Comparison of ENCODE assay signal across 19 cellular contexts in genomic region chr7:53800746-53801145, GRCh38.
"Had no signal": no experiment of that assay in that cellular context is flagged by ENCODE, and none has a peak within 500 bp of the region (broad histone marks: within the 10 kb centered on the region; RNA-seq: fewer than 3 reads in every experiment).

No MANE protein-coding gene starts in this region.

- H3K27ac ChIP-seq: adrenal gland, ascending aorta, coronary artery, heart right ventricle, lower lobe of right lung, neural progenitor cell, sigmoid colon, vagina had no signal

- H3K36me3 ChIP-seq: adrenal gland, ascending aorta, heart right ventricle, lower lobe of right lung, neural progenitor cell, sigmoid colon, vagina had no signal

- DNase-seq: activated CD8-positive, alpha-beta memory T cell treated with anti-CD3 and anti-CD28 coated beads, Interleukin-2, amount 50 U/mL, for 48 hours; activated naive CD4-positive, alpha-beta T cell; activated T-cell treated with anti-CD3 and anti-CD28 coated beads, Interleukin-2, amount 50 U/mL, for 4 hours; adrenal gland; foreskin fibroblast; heart right ventricle; kidney; lower lobe of right lung; naive thymus-derived CD4-positive, alpha-beta T cell; posterior cingulate gyrus; sigmoid colon; stimulated activated CD4-positive, alpha-beta T cell treated with anti-CD3 and anti-CD28 coated beads, Interleukin-2, amount 100 ng/mL, for 48 hours; stimulated activated CD8-positive, alpha-beta memory T cell treated with anti-CD3 and anti-CD28 coated beads, Interleukin-4, amount 100 ng/mL, for 48 hours; stimulated activated naive B cell treated with anti-CD40 and anti-IgM and Interleukin-4, amounts not matched to agents 10 μg/mL and 1 μg/mL and 100 μg/mL, for 72 hours had no signal

- H3K27me3 ChIP-seq: adrenal gland, ascending aorta, heart right ventricle, neural progenitor cell, sigmoid colon, vagina had no signal

- FAIRE-seq: bronchial epithelial cell, kidney had no signal

- H3K4me3 ChIP-seq: adrenal gland, ascending aorta, coronary artery, heart right ventricle, lower lobe of right lung, neural progenitor cell, sigmoid colon, vagina had no signal

- H3K9me3 ChIP-seq: adrenal gland, ascending aorta, lower lobe of right lung, vagina had no signal

- H3K4me1 ChIP-seq: adrenal gland, ascending aorta, heart right ventricle, lower lobe of right lung, neural progenitor cell, sigmoid colon, vagina had no signal
